Comparison of ENCODE assay signal across 1 cellular context in the genomic region with DNA sequence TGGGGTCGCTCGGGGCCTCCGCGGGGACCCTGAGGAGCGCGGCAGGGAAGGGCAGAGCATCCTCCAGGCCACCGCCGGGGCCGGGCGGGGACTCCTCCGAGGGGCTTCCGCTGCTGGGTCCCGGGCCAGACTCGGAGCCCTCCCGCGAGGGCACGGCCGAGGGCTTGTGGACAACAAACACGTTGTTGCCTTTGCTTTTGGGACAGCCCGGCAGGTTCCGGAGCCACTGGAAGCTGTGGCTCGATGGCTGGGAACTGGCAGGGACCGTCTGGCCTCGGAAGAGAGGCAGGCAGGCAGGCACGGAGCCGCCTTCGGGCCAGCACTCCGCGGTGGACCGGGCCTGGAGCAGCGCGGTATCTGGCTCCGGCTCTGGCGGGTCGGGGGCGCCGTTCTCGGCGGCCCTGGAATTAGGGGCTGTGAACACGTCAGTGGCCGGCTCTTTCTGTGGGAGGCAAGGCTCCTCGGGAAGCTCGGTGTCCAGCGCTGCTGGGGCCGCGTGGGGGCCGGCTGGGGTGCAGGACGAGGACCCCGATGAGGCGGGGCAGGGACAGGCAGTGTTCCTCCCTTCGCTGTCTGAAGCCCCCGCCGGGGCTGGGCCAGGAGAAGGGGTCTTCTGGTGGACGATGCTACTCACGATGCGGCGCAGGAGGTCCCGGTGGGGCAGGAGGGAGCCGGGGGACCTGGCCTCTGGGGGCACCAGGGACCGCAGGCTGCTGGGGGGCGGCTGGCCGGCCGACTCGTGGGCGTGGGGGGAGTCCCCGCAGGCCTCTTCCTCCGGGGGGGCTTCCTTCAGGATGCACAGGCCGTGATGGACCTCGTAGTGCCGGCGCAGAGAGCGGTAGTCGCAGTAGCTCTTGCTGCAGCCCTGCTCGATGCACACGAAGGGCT.
TF ChIP-seq lines count a peak whose summit lies in the region.

No MANE protein-coding gene starts in this region.

TF ChIP-seq in endothelial cell of umbilical vein, 7 proteins besides CTCF, POLR2A, EP300 and RAD21:
- TF ChIP-seq MYC (IDR thresholded peaks at IDR 0.05; ENCODE audit: low read depth, low read length) (no peak), FOS (IDR thresholded peaks at IDR 0.05; ENCODE audit: borderline replicate concordance, insufficient read depth, low read length) (no peak), EZH2 (IDR thresholded peaks at IDR 0.05; ENCODE audit: borderline replicate concordance, low read depth, low read length, severe bottlenecking) (no peak), POLR2AphosphoS5 (IDR thresholded peaks at IDR 0.05; ENCODE audit: insufficient read depth, low read depth, low read length) (no peak), MAX (IDR thresholded peaks at IDR 0.05; ENCODE audit: insufficient read depth, insufficient read length) (no peak), GATA2 (IDR thresholded peaks at IDR 0.05; ENCODE audit: insufficient read depth, insufficient read length, low read depth, low read length) (no peak), JUN (IDR thresholded peaks at IDR 0.05; ENCODE audit: borderline replicate concordance, insufficient read depth, insufficient read length, low read depth) (no peak)
